ENCODE assay signal across 1 cellular context in genomic region chr10:61752111-61753011, GRCh38.
TF ChIP-seq lines count a peak whose summit lies in the region.

No MANE protein-coding gene starts in this region.

TF ChIP-seq in GM23338, 12 proteins besides CTCF, POLR2A, EP300 and RAD21 (continued from another document):
- TF ChIP-seq REST (IDR thresholded peaks at IDR 0.05; ENCODE audit: unreplicated experiment) (no peak), EZH2phosphoT487 (IDR thresholded peaks at IDR 0.05; ENCODE audit: unreplicated experiment) (no peak), POLR2AphosphoS5 (IDR thresholded peaks at IDR 0.05; ENCODE audit: low read depth) (no peak), JUNB (IDR thresholded peaks at IDR 0.05; ENCODE audit: unreplicated experiment) (no peak), ETS1 (IDR thresholded peaks at IDR 0.05) (no peak), EZH2 (IDR thresholded peaks at IDR 0.05; ENCODE audit: low read depth, unreplicated experiment) (no peak), CREB1 (CRISPR knock-in tag; IDR thresholded peaks at IDR 0.05; ENCODE audit: low read depth) (no peak), ZNF114 (CRISPR knock-in tag; IDR thresholded peaks at IDR 0.05) (no peak)
